ENCODE assay signal across 1 cellular context in the genomic region with DNA sequence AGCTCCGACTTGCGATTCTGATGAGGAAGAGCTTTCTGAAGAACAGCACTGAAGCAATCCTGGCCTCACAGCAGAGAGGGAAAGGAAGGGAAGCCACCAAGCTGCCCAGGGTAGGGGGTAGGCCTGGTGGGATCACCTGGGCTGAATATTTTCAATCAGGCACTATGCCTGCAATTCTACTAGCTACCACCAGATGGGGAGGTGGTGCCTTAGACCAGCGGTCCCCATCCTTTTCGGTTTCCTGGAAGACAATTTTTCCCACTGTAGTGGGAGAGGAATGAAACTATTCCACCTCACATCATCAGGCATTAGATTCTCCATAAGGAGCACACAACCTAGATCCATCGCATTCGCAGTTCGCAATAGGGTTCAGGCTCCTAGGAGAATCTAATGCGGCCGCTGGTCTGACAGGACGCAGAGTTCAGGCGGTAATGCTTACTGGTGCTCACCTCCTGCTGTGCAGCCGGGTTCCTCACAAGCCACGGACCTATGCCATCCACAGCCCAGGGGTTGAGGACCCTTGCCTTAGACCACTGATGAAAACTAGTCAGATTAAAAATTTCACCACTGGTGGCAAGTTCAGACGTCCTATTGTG.
TF ChIP-seq lines count a peak whose summit lies in the region.

No MANE protein-coding gene starts in this region.

TF ChIP-seq in HepG2, 621 proteins besides CTCF, POLR2A, EP300 and RAD21 (continued from another document and continues in another):
- TF ChIP-seq, protein P1, sequence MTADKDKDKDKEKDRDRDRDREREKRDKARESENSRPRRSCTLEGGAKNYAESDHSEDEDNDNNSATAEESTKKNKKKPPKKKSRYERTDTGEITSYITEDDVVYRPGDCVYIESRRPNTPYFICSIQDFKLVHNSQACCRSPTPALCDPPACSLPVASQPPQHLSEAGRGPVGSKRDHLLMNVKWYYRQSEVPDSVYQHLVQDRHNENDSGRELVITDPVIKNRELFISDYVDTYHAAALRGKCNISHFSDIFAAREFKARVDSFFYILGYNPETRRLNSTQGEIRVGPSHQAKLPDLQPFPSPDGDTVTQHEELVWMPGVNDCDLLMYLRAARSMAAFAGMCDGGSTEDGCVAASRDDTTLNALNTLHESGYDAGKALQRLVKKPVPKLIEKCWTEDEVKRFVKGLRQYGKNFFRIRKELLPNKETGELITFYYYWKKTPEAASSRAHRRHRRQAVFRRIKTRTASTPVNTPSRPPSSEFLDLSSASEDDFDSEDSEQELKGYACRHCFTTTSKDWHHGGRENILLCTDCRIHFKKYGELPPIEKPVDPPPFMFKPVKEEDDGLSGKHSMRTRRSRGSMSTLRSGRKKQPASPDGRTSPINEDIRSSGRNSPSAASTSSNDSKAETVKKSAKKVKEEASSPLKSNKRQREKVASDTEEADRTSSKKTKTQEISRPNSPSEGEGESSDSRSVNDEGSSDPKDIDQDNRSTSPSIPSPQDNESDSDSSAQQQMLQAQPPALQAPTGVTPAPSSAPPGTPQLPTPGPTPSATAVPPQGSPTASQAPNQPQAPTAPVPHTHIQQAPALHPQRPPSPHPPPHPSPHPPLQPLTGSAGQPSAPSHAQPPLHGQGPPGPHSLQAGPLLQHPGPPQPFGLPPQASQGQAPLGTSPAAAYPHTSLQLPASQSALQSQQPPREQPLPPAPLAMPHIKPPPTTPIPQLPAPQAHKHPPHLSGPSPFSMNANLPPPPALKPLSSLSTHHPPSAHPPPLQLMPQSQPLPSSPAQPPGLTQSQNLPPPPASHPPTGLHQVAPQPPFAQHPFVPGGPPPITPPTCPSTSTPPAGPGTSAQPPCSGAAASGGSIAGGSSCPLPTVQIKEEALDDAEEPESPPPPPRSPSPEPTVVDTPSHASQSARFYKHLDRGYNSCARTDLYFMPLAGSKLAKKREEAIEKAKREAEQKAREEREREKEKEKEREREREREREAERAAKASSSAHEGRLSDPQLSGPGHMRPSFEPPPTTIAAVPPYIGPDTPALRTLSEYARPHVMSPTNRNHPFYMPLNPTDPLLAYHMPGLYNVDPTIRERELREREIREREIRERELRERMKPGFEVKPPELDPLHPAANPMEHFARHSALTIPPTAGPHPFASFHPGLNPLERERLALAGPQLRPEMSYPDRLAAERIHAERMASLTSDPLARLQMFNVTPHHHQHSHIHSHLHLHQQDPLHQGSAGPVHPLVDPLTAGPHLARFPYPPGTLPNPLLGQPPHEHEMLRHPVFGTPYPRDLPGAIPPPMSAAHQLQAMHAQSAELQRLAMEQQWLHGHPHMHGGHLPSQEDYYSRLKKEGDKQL (CRISPR knock-in tag; IDR thresholded peaks at IDR 0.05; ENCODE audit: low read depth) = no peak
- TF ChIP-seq NFYC (CRISPR knock-in tag; IDR thresholded peaks at IDR 0.05) (no peak), FOXJ3 (CRISPR knock-in tag; IDR thresholded peaks at IDR 0.05; ENCODE audit: borderline replicate concordance) (no peak), XBP1 (CRISPR knock-in tag; IDR thresholded peaks at IDR 0.05) (no peak), NR2C2 (CRISPR knock-in tag; IDR thresholded peaks at IDR 0.05; ENCODE audit: borderline replicate concordance) (no peak), PRMT3 (CRISPR knock-in tag; IDR thresholded peaks at IDR 0.05; ENCODE audit: borderline replicate concordance, low read depth) (no peak), ZNF768 (CRISPR knock-in tag; IDR thresholded peaks at IDR 0.05) (no peak), ZNF296 (CRISPR knock-in tag; conservative IDR thresholded peaks at IDR 0.05) (no peak), ZSCAN25 (CRISPR knock-in tag; IDR thresholded peaks at IDR 0.05) (0 out of 2 replicates have a peak, but pooled peaks have one; percentile 32), FIP1L1 (IDR thresholded peaks at IDR 0.05; ENCODE audit: borderline replicate concordance, insufficient read depth, low read depth, low read length) (no peak), KDM1A (CRISPR knock-in tag; IDR thresholded peaks at IDR 0.05) (no peak), ZNF672 (CRISPR knock-in tag; IDR thresholded peaks at IDR 0.05) (no peak), NCOA5 (CRISPR knock-in tag; IDR thresholded peaks at IDR 0.05) (no peak), MAF1 (CRISPR knock-in tag; IDR thresholded peaks at IDR 0.05; ENCODE audit: borderline replicate concordance) (no peak), ZNF720 (CRISPR knock-in tag; IDR thresholded peaks at IDR 0.05) (no peak), CC2D1A (CRISPR knock-in tag; IDR thresholded peaks at IDR 0.05) (no peak), ZSCAN21 (CRISPR knock-in tag; IDR thresholded peaks at IDR 0.05; ENCODE audit: borderline replicate concordance) (no peak), IRX3 (CRISPR knock-in tag; IDR thresholded peaks at IDR 0.05; ENCODE audit: borderline replicate concordance, low read depth) (no peak), POLR2G (IDR thresholded peaks at IDR 0.05; ENCODE audit: low read depth, low read length) (no peak), SMARCE1 (IDR thresholded peaks at IDR 0.05; ENCODE audit: borderline replicate concordance) (no peak), ZFP41 (CRISPR knock-in tag; IDR thresholded peaks at IDR 0.05; ENCODE audit: borderline replicate concordance) (no peak), ZNF569 (CRISPR knock-in tag; IDR thresholded peaks at IDR 0.05; ENCODE audit: borderline replicate concordance) (no peak), HMG20A (CRISPR knock-in tag; IDR thresholded peaks at IDR 0.05; ENCODE audit: borderline replicate concordance) (no peak)
- TF ChIP-seq, protein P2, sequence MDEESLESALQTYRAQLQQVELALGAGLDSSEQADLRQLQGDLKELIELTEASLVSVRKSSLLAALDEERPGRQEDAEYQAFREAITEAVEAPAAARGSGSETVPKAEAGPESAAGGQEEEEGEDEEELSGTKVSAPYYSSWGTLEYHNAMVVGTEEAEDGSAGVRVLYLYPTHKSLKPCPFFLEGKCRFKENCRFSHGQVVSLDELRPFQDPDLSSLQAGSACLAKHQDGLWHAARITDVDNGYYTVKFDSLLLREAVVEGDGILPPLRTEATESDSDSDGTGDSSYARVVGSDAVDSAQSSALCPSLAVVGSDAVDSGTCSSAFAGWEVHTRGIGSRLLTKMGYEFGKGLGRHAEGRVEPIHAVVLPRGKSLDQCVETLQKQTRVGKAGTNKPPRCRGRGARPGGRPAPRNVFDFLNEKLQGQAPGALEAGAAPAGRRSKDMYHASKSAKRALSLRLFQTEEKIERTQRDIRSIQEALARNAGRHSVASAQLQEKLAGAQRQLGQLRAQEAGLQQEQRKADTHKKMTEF (CRISPR knock-in tag; IDR thresholded peaks at IDR 0.05) = no peak
- TF ChIP-seq, protein P3, sequence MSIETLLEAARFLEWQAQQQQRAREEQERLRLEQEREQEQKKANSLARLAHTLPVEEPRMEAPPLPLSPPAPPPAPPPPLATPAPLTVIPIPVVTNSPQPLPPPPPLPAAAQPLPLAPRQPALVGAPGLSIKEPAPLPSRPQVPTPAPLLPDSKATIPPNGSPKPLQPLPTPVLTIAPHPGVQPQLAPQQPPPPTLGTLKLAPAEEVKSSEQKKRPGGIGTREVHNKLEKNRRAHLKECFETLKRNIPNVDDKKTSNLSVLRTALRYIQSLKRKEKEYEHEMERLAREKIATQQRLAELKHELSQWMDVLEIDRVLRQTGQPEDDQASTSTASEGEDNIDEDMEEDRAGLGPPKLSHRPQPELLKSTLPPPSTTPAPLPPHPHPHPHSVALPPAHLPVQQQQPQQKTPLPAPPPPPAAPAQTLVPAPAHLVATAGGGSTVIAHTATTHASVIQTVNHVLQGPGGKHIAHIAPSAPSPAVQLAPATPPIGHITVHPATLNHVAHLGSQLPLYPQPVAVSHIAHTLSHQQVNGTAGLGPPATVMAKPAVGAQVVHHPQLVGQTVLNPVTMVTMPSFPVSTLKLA (IDR thresholded peaks at IDR 0.05) = no peak
- TF ChIP-seq, protein P4, sequence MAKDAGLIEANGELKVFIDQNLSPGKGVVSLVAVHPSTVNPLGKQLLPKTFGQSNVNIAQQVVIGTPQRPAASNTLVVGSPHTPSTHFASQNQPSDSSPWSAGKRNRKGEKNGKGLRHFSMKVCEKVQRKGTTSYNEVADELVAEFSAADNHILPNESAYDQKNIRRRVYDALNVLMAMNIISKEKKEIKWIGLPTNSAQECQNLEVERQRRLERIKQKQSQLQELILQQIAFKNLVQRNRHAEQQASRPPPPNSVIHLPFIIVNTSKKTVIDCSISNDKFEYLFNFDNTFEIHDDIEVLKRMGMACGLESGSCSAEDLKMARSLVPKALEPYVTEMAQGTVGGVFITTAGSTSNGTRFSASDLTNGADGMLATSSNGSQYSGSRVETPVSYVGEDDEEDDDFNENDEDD (CRISPR knock-in tag; IDR thresholded peaks at IDR 0.05; ENCODE audit: borderline replicate concordance) = no peak
- TF ChIP-seq, protein P5, sequence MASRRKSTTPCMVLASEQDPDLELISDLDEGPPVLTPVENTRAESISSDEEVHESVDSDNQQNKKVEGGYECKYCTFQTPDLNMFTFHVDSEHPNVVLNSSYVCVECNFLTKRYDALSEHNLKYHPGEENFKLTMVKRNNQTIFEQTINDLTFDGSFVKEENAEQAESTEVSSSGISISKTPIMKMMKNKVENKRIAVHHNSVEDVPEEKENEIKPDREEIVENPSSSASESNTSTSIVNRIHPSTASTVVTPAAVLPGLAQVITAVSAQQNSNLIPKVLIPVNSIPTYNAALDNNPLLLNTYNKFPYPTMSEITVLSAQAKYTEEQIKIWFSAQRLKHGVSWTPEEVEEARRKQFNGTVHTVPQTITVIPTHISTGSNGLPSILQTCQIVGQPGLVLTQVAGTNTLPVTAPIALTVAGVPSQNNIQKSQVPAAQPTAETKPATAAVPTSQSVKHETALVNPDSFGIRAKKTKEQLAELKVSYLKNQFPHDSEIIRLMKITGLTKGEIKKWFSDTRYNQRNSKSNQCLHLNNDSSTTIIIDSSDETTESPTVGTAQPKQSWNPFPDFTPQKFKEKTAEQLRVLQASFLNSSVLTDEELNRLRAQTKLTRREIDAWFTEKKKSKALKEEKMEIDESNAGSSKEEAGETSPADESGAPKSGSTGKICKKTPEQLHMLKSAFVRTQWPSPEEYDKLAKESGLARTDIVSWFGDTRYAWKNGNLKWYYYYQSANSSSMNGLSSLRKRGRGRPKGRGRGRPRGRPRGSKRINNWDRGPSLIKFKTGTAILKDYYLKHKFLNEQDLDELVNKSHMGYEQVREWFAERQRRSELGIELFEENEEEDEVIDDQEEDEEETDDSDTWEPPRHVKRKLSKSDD (CRISPR knock-in tag; IDR thresholded peaks at IDR 0.05; ENCODE audit: low read depth) = no peak
- TF ChIP-seq, protein P6, sequence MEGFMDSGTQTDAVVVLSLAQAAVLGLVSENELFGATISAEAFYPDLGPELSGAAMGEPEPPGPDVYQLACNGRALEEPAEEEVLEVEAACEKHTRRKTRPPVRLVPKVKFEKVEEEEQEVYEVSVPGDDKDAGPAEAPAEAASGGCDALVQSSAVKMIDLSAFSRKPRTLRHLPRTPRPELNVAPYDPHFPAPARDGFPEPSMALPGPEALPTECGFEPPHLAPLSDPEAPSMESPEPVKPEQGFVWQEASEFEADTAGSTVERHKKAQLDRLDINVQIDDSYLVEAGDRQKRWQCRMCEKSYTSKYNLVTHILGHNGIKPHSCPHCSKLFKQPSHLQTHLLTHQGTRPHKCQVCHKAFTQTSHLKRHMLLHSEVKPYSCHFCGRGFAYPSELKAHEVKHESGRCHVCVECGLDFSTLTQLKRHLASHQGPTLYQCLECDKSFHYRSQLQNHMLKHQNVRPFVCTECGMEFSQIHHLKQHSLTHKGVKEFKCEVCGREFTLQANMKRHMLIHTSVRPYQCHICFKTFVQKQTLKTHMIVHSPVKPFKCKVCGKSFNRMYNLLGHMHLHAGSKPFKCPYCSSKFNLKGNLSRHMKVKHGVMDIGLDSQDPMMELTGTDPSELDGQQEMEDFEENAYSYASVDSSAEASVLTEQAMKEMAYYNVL (CRISPR knock-in tag; IDR thresholded peaks at IDR 0.05; ENCODE audit: borderline replicate concordance) = no peak
- TF ChIP-seq, protein P7, sequence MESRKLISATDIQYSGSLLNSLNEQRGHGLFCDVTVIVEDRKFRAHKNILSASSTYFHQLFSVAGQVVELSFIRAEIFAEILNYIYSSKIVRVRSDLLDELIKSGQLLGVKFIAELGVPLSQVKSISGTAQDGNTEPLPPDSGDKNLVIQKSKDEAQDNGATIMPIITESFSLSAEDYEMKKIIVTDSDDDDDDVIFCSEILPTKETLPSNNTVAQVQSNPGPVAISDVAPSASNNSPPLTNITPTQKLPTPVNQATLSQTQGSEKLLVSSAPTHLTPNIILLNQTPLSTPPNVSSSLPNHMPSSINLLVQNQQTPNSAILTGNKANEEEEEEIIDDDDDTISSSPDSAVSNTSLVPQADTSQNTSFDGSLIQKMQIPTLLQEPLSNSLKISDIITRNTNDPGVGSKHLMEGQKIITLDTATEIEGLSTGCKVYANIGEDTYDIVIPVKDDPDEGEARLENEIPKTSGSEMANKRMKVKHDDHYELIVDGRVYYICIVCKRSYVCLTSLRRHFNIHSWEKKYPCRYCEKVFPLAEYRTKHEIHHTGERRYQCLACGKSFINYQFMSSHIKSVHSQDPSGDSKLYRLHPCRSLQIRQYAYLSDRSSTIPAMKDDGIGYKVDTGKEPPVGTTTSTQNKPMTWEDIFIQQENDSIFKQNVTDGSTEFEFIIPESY (CRISPR knock-in tag; IDR thresholded peaks at IDR 0.05) = 0 out of 2 replicates have a peak, but pooled peaks have one; percentile 43
- TF ChIP-seq, protein P8, sequence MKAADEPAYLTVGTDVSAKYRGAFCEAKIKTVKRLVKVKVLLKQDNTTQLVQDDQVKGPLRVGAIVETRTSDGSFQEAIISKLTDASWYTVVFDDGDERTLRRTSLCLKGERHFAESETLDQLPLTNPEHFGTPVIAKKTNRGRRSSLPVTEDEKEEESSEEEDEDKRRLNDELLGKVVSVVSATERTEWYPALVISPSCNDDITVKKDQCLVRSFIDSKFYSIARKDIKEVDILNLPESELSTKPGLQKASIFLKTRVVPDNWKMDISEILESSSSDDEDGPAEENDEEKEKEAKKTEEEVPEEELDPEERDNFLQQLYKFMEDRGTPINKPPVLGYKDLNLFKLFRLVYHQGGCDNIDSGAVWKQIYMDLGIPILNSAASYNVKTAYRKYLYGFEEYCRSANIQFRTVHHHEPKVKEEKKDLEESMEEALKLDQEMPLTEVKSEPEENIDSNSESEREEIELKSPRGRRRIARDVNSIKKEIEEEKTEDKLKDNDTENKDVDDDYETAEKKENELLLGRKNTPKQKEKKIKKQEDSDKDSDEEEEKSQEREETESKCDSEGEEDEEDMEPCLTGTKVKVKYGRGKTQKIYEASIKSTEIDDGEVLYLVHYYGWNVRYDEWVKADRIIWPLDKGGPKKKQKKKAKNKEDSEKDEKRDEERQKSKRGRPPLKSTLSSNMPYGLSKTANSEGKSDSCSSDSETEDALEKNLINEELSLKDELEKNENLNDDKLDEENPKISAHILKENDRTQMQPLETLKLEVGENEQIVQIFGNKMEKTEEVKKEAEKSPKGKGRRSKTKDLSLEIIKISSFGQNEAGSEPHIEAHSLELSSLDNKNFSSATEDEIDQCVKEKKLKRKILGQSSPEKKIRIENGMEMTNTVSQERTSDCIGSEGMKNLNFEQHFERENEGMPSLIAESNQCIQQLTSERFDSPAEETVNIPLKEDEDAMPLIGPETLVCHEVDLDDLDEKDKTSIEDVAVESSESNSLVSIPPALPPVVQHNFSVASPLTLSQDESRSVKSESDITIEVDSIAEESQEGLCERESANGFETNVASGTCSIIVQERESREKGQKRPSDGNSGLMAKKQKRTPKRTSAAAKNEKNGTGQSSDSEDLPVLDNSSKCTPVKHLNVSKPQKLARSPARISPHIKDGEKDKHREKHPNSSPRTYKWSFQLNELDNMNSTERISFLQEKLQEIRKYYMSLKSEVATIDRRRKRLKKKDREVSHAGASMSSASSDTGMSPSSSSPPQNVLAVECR (CRISPR knock-in tag; IDR thresholded peaks at IDR 0.05; ENCODE audit: borderline replicate concordance) = 0 out of 2 replicates have a peak, but pooled peaks have one; percentile 18
